8 cellular contexts compared by ENCODE assay signal in the genomic region with DNA sequence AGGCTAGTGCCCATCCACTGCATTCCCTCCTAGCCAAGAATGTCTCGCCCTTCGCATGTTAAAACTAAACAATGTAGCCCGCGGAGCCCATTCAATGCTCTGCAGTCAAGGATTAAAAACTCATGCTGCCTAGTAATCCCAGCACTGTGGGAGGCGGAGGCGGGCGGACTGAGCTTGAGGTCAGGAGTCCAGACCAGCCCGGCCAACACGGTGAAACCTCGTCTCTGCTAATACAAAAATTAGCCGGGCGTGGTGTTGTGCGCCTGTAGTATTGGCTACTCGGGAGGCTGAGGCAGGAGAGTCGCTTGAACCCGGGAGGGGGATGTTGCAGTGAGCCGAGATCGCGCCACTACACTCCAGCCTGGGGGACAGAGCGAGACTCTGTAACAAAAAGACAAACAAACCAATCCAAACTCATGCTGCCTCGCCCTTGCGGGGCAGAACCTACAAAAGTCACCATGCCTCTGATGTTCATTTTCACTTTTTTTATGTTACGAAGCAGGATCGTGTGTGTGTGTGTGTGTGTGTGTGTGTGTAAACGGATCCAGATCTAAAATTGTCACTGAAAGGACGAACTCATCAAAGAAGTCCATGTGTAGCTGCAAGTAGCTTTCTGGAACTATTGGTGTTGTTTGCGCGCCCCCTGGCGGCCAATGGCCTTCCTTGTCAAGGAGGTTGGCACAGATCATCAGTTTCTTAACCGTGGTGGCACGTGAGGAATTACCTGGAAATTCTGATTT. TPM values are rescaled to one million over a fixed set of nuclear protein-coding genes. Genes with fewer than 3 reads are reported as not detected.
DNase-seq lines count a peak whose midpoint lies in the region; ATAC-seq and TF ChIP-seq lines count a peak whose summit lies in the region.

No MANE protein-coding gene starts in this region.

- peaks cover 11% of the 10 kb centered on the region for H3K4me1 Mint-ChIP-seq in chondrocyte (ENCODE audit: low read depth)

- peak; percentile 86 for TF ChIP-seq CTCF in AG09319 (IDR thresholded peaks at IDR 0.05; ENCODE audit: low read depth, low read length)
- peak; percentile 96 for TF ChIP-seq CTCF in chondrocyte (IDR thresholded peaks at IDR 0.05)
- TF ChIP-seq CTCF in kidney epithelial cell (IDR thresholded peaks at IDR 0.05; ENCODE audit: insufficient read depth, low read length, poor library complexity, severe bottlenecking): peak; percentile 82

- no peak for ATAC-seq in HG03095 (IDR thresholded peaks at IDR 0.05; ENCODE audit: unreplicated experiment)

- H3K36me3 Mint-ChIP-seq in chondrocyte (ENCODE audit: low read depth): no peaks in the 10 kb centered on the region

- H3K9me3 Mint-ChIP-seq in chondrocyte (ENCODE audit: low read depth): no peaks in the 10 kb centered on the region

- in situ Hi-C loops in HAP-1 (cut with MboI; ENCODE audit: low sequenced_read_pairs): loop anchor here (5.0 to 25.0 kb wide), 5 partner anchors 93 to 563 kb away; no protein-coding TSS in a partner anchor

- H3K36me3 ChIP-seq in HAP-1 (replicated peaks) (no peaks in the 10 kb centered on the region), kidney epithelial cell (ENCODE audit: control insufficient read depth, insufficient read depth, low read length) (no peaks in the 10 kb centered on the region)

- no peaks in the 10 kb centered on the region for H3K9me3 ChIP-seq in HAP-1

- peaks cover 6% of the 10 kb centered on the region for H3K4me1 ChIP-seq in HAP-1

- H3K27ac Mint-ChIP-seq in chondrocyte (ENCODE audit: unreplicated experiment): peak overlapping the region; percentile 29

- H3K27me3 ChIP-seq in HAP-1 (ENCODE audit: low read depth) (peaks cover 45% of the 10 kb centered on the region), kidney epithelial cell (ENCODE audit: control insufficient read depth, insufficient read depth, low read length) (no peaks in the 10 kb centered on the region)

- H3K27me3 Mint-ChIP-seq in chondrocyte (ENCODE audit: low read depth): no peaks in the 10 kb centered on the region

- peak overlapping the region; percentile 30 for H3K4me3 ChIP-seq in HAP-1
- H3K4me3 ChIP-seq in kidney epithelial cell (ENCODE audit: low read depth, low read length): peak overlapping the region; percentile 25

- peak overlapping the region; percentile 79 for H3K4me3 Mint-ChIP-seq in chondrocyte (ENCODE audit: unreplicated experiment)

- peak; percentile 80 for DNase-seq in AG09319 (ENCODE audit: extremely low read depth, low read depth)
- peak; percentile 98 to 99 for DNase-seq in HAP-1 (ENCODE audit: low spot score in 2 of 2)
- peak; percentile 39 for DNase-seq in NCI-H446 treated with DMSO at 0.1 percent for 48 hours (lab: John Stamatoyannopoulos, UW)
- DNase-seq in activated CD4-positive, alpha-beta T cell treated with anti-CD3 and anti-CD28 coated beads for 24 hours (ENCODE audit: low read depth in 2 of 2): peak; percentile 90 to 92
- peak; percentile 93 for DNase-seq in chondrocyte (ENCODE audit: low spot score)
- peak; percentile 60 for DNase-seq in kidney epithelial cell (ENCODE audit: low read depth)
- DNase-seq in stimulated activated CD4-positive, alpha-beta T cell treated with anti-CD3 and anti-CD28 coated beads, Interleukin-15, amount 100 ng/mL, for 1 hour (ENCODE audit: low read depth in 1 of 2, low spot score in 1 of 2): peak; percentile 81 to 90

RNA-seq across cellular contexts. Expression of a gene that starts 54.8 kb away (rescaled TPM):
- not detected in 3 replicates for total RNA-seq in chondrocyte
- 7.9 and 8.4 TPM in 2 replicates for total RNA-seq in kidney epithelial cell

RNA-seq across cellular contexts. Expression of a gene that starts 54.9 kb away (rescaled TPM):
- total RNA-seq in chondrocyte (112 to 117 TPM (median 116 TPM) in 3 replicates), kidney epithelial cell (46.8 and 50.9 TPM in 2 replicates)

Comparison
In these comparisons a context has a peak if more than half of its experiments do, and no peak if none do; other contexts are left out.
1. DNase-seq: peak in every context shown above with its lines; median percentile 98 in HAP-1; 93 in chondrocyte; 91 in activated CD4-positive, alpha-beta T cell treated with anti-CD3 and anti-CD28 coated beads for 24 hours; 86 in stimulated activated CD4-positive, alpha-beta T cell treated with anti-CD3 and anti-CD28 coated beads, Interleukin-15, amount 100 ng/mL, for 1 hour; 80 in AG09319; 60 in kidney epithelial cell; 39 in NCI-H446 treated with DMSO at 0.1 percent for 48 hours.